ENCODE assay signal across 1 cellular context in genomic region chr2:158189526-158189925, GRCh38.
A peak's percentile ranks its signal among the peaks of the same experiment; 100 is the strongest.
TF ChIP-seq lines count a peak whose summit lies in the region.

No MANE protein-coding gene starts in this region.

TF ChIP-seq in HepG2, 621 proteins besides CTCF, POLR2A, EP300 and RAD21 (continued from another document):
- TF ChIP-seq IKZF5 (CRISPR knock-in tag; IDR thresholded peaks at IDR 0.05): no peak; the same call in 1 of the 2 replicates
- no peak for TF ChIP-seq ZNF772 (CRISPR knock-in tag; IDR thresholded peaks at IDR 0.05)
- TF ChIP-seq E2F2 (CRISPR knock-in tag; IDR thresholded peaks at IDR 0.05; ENCODE audit: borderline replicate concordance): no peak
- peak; percentile 80; the same call in 1 of the 2 replicates for TF ChIP-seq IRF2 (CRISPR knock-in tag; IDR thresholded peaks at IDR 0.05)
- no peak for TF ChIP-seq CC2D1A (CRISPR knock-in tag; IDR thresholded peaks at IDR 0.05)
- TF ChIP-seq SPEN (CRISPR knock-in tag; IDR thresholded peaks at IDR 0.05; ENCODE audit: low read depth): no peak
- no peak for TF ChIP-seq SRSF9 (IDR thresholded peaks at IDR 0.05; ENCODE audit: borderline replicate concordance, insufficient read depth, low read depth, low read length, poor library complexity, severe bottlenecking)
- TF ChIP-seq TOE1 (CRISPR knock-in tag; IDR thresholded peaks at IDR 0.05): no peak
- TF ChIP-seq ZBTB20 (CRISPR knock-in tag; IDR thresholded peaks at IDR 0.05; ENCODE audit: borderline replicate concordance, low read depth): peak; percentile 99
- TF ChIP-seq SMC3 (IDR thresholded peaks at IDR 0.05; ENCODE audit: low read length): no peak
- TF ChIP-seq EEA1 (CRISPR knock-in tag; IDR thresholded peaks at IDR 0.05; ENCODE audit: borderline replicate concordance): no peak
